1 cellular context compared by ENCODE assay signal in genomic region chr20:36548704-36549627, GRCh38.
TF ChIP-seq lines count a peak whose summit lies in the region.

No MANE protein-coding gene starts in this region.

TF ChIP-seq in HepG2, 621 proteins besides CTCF, POLR2A, EP300 and RAD21:
- TF ChIP-seq ZBTB42 (CRISPR knock-in tag; IDR thresholded peaks at IDR 0.05) (no peak), ZC3H13 (CRISPR knock-in tag; IDR thresholded peaks at IDR 0.05) (0 out of 2 replicates have a peak, but pooled peaks have one; percentile 34), ZFY (CRISPR knock-in tag; IDR thresholded peaks at IDR 0.05) (no peak)
